In genomic region chr2:181036848-181037603, GRCh38 we compare ENCODE assay signal across 8 cellular contexts. TPM values are rescaled to one million over a fixed set of nuclear protein-coding genes. Genes with fewer than 3 reads are reported as not detected.
DNase-seq lines count a peak whose midpoint lies in the region; ATAC-seq and TF ChIP-seq lines count a peak whose summit lies in the region.

No MANE protein-coding gene starts in this region.

- H3K9me3 Mint-ChIP-seq in activated naive CD4-positive, alpha-beta T cell treated with anti-CD3 and anti-CD28 coated beads, Interleukin-2, amount 10 ng/mL, durations not matched to agents 7 days and 5 days: no peaks in the 10 kb centered on the region
- no peaks in the 10 kb centered on the region for H3K9me3 Mint-ChIP-seq in activated naive CD8-positive, alpha-beta T cell treated with anti-CD3 and anti-CD28 coated beads, Interleukin-2, amount 50 U/mL, for 24 hours

- no peaks in the 10 kb centered on the region for H3K27me3 Mint-ChIP-seq in activated naive CD4-positive, alpha-beta T cell treated with anti-CD3 and anti-CD28 coated beads, Interleukin-2, amount 10 ng/mL, durations not matched to agents 7 days and 5 days
- no peaks in the 10 kb centered on the region for H3K27me3 Mint-ChIP-seq in activated naive CD8-positive, alpha-beta T cell treated with anti-CD3 and anti-CD28 coated beads, Interleukin-2, amount 50 U/mL, for 24 hours

- peaks cover 10% of the 10 kb centered on the region for H3K4me1 Mint-ChIP-seq in activated naive CD4-positive, alpha-beta T cell treated with anti-CD3 and anti-CD28 coated beads, Interleukin-2, amount 10 ng/mL, durations not matched to agents 7 days and 5 days
- H3K4me1 Mint-ChIP-seq in activated naive CD8-positive, alpha-beta T cell treated with anti-CD3 and anti-CD28 coated beads, Interleukin-2, amount 50 U/mL, for 24 hours: peaks cover 32% of the 10 kb centered on the region

- intact Hi-C loops in mucosa of descending colon (cut with DNase I, micrococcal nuclease): no loop called here

- ATAC-seq in HG03108 (IDR thresholded peaks at IDR 0.05; ENCODE audit: unreplicated experiment) (peak; percentile 55), mucosa of descending colon (no peak)
- ATAC-seq in activated naive CD8-positive, alpha-beta T cell treated with anti-CD3 and anti-CD28 coated beads, Interleukin-2, amount 50 U/mL, for 24 hours: peak; percentile 80

- no peak for DNase-seq in activated naive CD4-positive, alpha-beta T cell treated with anti-CD3 and anti-CD28 coated beads, Interleukin-2, amount 10 ng/mL, durations not matched to agents 7 days and 5 days
- DNase-seq in activated naive CD4-positive, alpha-beta T cell treated with anti-CD3 and anti-CD28 coated beads, Interleukin-2, amount 50 U/mL, for 16 hours: no peak
- no peak for DNase-seq in activated naive CD8-positive, alpha-beta T cell treated with anti-CD3 and anti-CD28 coated beads, Interleukin-2, amount 50 U/mL, for 24 hours
- peak; percentile 33 for DNase-seq in stromal cell of bone marrow (ENCODE audit: low read depth)
- DNase-seq in activated effector memory CD4-positive, alpha-beta T cell treated with Interleukin-2 at 50 U/mL for 16 hours: no peak
- no peak for DNase-seq in mucosa of descending colon
- DNase-seq in HuH-7 (ENCODE audit: low spot score): no peak

- H3K9me3 ChIP-seq in mucosa of descending colon: no peaks in the 10 kb centered on the region

- H3K4me1 ChIP-seq in mucosa of descending colon (ENCODE audit: low read depth): no peaks in the 10 kb centered on the region

- H3K4me3 ChIP-seq in mucosa of descending colon: no peak overlapping the region

- CTCF ChIA-PET in activated naive CD4-positive, alpha-beta T cell treated with anti-CD3 and anti-CD28 coated beads, Interleukin-2, amount 10 ng/mL, durations not matched to agents 7 days and 5 days (lab: Charles Lee): interaction anchor here (0.9 to 1.7 kb wide), 5 partner anchors 18 to 913 kb away, joined by 3 read pairs; no protein-coding TSS in a partner anchor

- peak overlapping the region; percentile 62 for H3K27ac Mint-ChIP-seq in activated naive CD4-positive, alpha-beta T cell treated with anti-CD3 and anti-CD28 coated beads, Interleukin-2, amount 10 ng/mL, durations not matched to agents 7 days and 5 days
- no peak overlapping the region for H3K27ac Mint-ChIP-seq in activated naive CD8-positive, alpha-beta T cell treated with anti-CD3 and anti-CD28 coated beads, Interleukin-2, amount 50 U/mL, for 24 hours

- H3K36me3 Mint-ChIP-seq in activated naive CD4-positive, alpha-beta T cell treated with anti-CD3 and anti-CD28 coated beads, Interleukin-2, amount 10 ng/mL, durations not matched to agents 7 days and 5 days: no peaks in the 10 kb centered on the region
- H3K36me3 Mint-ChIP-seq in activated naive CD8-positive, alpha-beta T cell treated with anti-CD3 and anti-CD28 coated beads, Interleukin-2, amount 50 U/mL, for 24 hours (ENCODE audit: low read depth): peaks cover 4% of the 10 kb centered on the region

- no peak for TF ChIP-seq CTCF in mucosa of descending colon (IDR thresholded peaks at IDR 0.05)

- H3K36me3 ChIP-seq in mucosa of descending colon (ENCODE audit: low read depth): no peaks in the 10 kb centered on the region

- H3K4me3 Mint-ChIP-seq in activated naive CD4-positive, alpha-beta T cell treated with anti-CD3 and anti-CD28 coated beads, Interleukin-2, amount 10 ng/mL, durations not matched to agents 7 days and 5 days: no peak overlapping the region
- H3K4me3 Mint-ChIP-seq in activated naive CD8-positive, alpha-beta T cell treated with anti-CD3 and anti-CD28 coated beads, Interleukin-2, amount 50 U/mL, for 24 hours: no peak overlapping the region

RNA-seq across cellular contexts. Expression of gene UBE2E3, which starts 56.6 kb away (rescaled TPM):
- total RNA-seq in mucosa of descending colon: 10 to 100 TPM; 48.3 to 63.6 (median 52.8) TPM
